In the genomic region with DNA sequence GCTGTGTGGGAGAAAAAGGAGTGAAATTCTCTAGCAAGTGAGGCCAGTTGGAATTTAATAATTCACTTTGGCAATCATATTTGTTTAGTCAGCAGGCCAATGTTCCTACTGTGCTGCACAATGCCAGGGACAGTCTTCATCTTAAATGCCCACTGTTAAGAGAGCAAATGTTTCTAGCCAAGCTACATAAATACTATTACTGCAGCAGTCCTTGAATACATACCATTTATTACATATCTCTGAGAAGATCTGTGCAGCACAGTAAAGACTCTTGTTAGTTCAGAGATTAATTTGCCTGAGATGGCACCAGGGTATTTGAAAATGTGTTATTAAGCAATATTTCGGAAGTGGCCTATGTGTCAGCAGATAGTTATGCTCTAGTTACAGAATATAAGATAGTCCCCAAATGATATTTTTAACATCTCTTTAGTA, we compare ENCODE assay signal across 12 cellular contexts.
DNase-seq lines count a peak whose midpoint lies in the region; ATAC-seq, FAIRE-seq and TF ChIP-seq lines count a peak whose summit lies in the region.
"Had no signal": no experiment of that assay in that cellular context is flagged by ENCODE, and none has a peak within 500 bp of the region (broad histone marks: within the 10 kb centered on the region; RNA-seq: fewer than 3 reads in every experiment).

No MANE protein-coding gene starts in this region.

- WGBS in urinary bladder = 29% methylated on average over 1 of the region's 1 CpG

- TF ChIP-seq CTCF in brain microvascular endothelial cell (IDR thresholded peaks at IDR 0.05; ENCODE audit: low read depth, low read length, missing control alignments) (no peak), kidney (IDR thresholded peaks at IDR 0.05; ENCODE audit: borderline replicate concordance, extremely low read depth, insufficient read depth) (no peak)

- no peaks in the 10 kb centered on the region for H3K9me3 ChIP-seq in kidney (ENCODE audit: control insufficient read depth in 1 of 2, low read length in 2 of 2)
- H3K9me3 ChIP-seq: vagina had no signal

- in situ Hi-C loops in brain microvascular endothelial cell (cut with HindIII; ENCODE audit: low pct_ligation_motif_present, low sequenced_read_pairs) = loop anchor here (25.0 kb wide), 1 partner anchor 93 kb away; no protein-coding TSS in a partner anchor

- H3K9ac ChIP-seq in kidney (ENCODE audit: low read length in 2 of 2) = no peak overlapping the region

- H3K4me1 ChIP-seq in urinary bladder (ENCODE audit: insufficient read depth) = no peaks in the 10 kb centered on the region
- H3K4me1 ChIP-seq in kidney (ENCODE audit: control insufficient read depth in 1 of 2, insufficient read depth in 1 of 2, low read depth in 1 of 2, low read length in 2 of 2) = peaks cover 39 to 76% of the 10 kb centered on the region in 2 donors

- H3K27me3 ChIP-seq in brain microvascular endothelial cell (replicated peaks) = no peaks in the 10 kb centered on the region
- H3K27me3 ChIP-seq: vagina had no signal

- peak; percentile 4 for DNase-seq in SIG-M5 treated with dmso at 0.1 percent for 504 hours (lab: John Stamatoyannopoulos, UW; ENCODE audit: unreplicated experiment)
- DNase-seq in SIG-M5 (lab: John Stamatoyannopoulos, UW) = no peak
- no peak for DNase-seq in brain microvascular endothelial cell
- DNase-seq in kidney = no peak
- DNase-seq: activated T-cell treated with anti-CD3 and anti-CD28 coated beads, Interleukin-2, amount 50 U/mL, for 72 hours; NCI-H2029 treated with DMSO at 0.1 percent for 48 hours; T1000 had no signal

- FAIRE-seq in islet of Langerhans (lab: Jason Lieb, UNC) (peak; percentile 36), kidney (lab: Jason Lieb, UNC) (no peak)

- intact Hi-C loops in kidney (cut with DNase I) = no loop called here

- H3K36me3 ChIP-seq in brain microvascular endothelial cell (replicated peaks) = peaks cover 13% of the 10 kb centered on the region
- no peaks in the 10 kb centered on the region for H3K36me3 ChIP-seq in urinary bladder (ENCODE audit: insufficient read depth)
- H3K36me3 ChIP-seq in kidney (ENCODE audit: control insufficient read depth in 1 of 2, insufficient read depth in 2 of 2, low read length in 2 of 2) = peaks cover 6 to 20% of the 10 kb centered on the region in 2 donors
- H3K36me3 ChIP-seq: vagina had no signal

- peak overlapping the region; percentile 60 for H3K27ac ChIP-seq in brain microvascular endothelial cell
- peak overlapping the region; percentile 50 for H3K27ac ChIP-seq in urinary bladder (ENCODE audit: low read depth)
- H3K27ac ChIP-seq in kidney (ENCODE audit: low read depth in 2 of 2, low read length in 2 of 2) = peak overlapping the region in 1 of 2 donors; percentile 56
- H3K27ac ChIP-seq: vagina had no signal

- H3K4me3 ChIP-seq in brain microvascular endothelial cell (ENCODE audit: low read depth, low read length) (no peak overlapping the region), urinary bladder (ENCODE audit: low read depth, low read length) (no peak overlapping the region), kidney (ENCODE audit: low read length in 2 of 2) (no peak overlapping the region)
- H3K4me3 ChIP-seq: vagina had no signal

- ATAC-seq in GM18909 (IDR thresholded peaks at IDR 0.05; ENCODE audit: poor library complexity, unreplicated experiment) (no peak), GM19455 (IDR thresholded peaks at IDR 0.05; ENCODE audit: unreplicated experiment) (no peak)
- ATAC-seq: activated T-cell treated with anti-CD3 and anti-CD28 coated beads, Interleukin-2, amount 50 U/mL, for 72 hours had no signal
